Comparison of ENCODE assay signal across 8 cellular contexts in genomic region chr11:133927690-133928627, GRCh38. TPM values are rescaled to one million over a fixed set of nuclear protein-coding genes. Genes with fewer than 3 reads are reported as not detected.
A peak's percentile ranks its signal among the peaks of the same experiment; 100 is the strongest.
DNase-seq lines count a peak whose midpoint lies in the region; ATAC-seq, FAIRE-seq and TF ChIP-seq lines count a peak whose summit lies in the region.

No MANE protein-coding gene starts in this region.

- POLR2A ChIA-PET in A549 (lab: Yijun Ruan, JAX), result no interaction called here

- no peaks in the 10 kb centered on the region for H3K4me1 ChIP-seq in A549
- peaks cover 0 to 9% of the 10 kb centered on the region in 2 donors for H3K4me1 ChIP-seq in left lung

- no peak overlapping the region for H3K4me3 ChIP-seq in A549
- no peak overlapping the region for H3K4me3 ChIP-seq in left lung

- H3K27ac ChIP-seq in A549 (no peak overlapping the region), caudate nucleus (ENCODE audit: low read depth, low read length) (no peak overlapping the region), left lung (no peak overlapping the region)

- peak overlapping the region; percentile 78 for H3K4me2 ChIP-seq in A549

- TF ChIP-seq CTCF in A549 (IDR thresholded peaks at IDR 0.05) (peak; percentile 50), left lung (IDR thresholded peaks at IDR 0.05) (peak; percentile 80 to 84)

- ATAC-seq in A549, result peak; percentile 89 to 94
- ATAC-seq in GM18502 (IDR thresholded peaks at IDR 0.05; ENCODE audit: poor library complexity, unreplicated experiment), result peak; percentile 84
- ATAC-seq in HG02973 (IDR thresholded peaks at IDR 0.05; ENCODE audit: unreplicated experiment), result peak; percentile 79
- ATAC-seq in left lung, result peak; percentile 96

- CTCF ChIA-PET in A549 (lab: Yijun Ruan, JAX), result interaction anchor here (0.6 to 2.1 kb wide), 22 partner anchors 10 to 325 kb away, joined by 3 to 13 read pairs (median 4); no protein-coding TSS in a partner anchor

- no peak for FAIRE-seq in A549 (lab: Jason Lieb, UNC)

- H3K9me3 ChIP-seq in A549 (no peaks in the 10 kb centered on the region), left lung (no peaks in the 10 kb centered on the region)

- DNase-seq in A549 (ENCODE audit: low read depth in 1 of 2, low spot score in 1 of 2) (peak; percentile 59 to 73), NCI-H2029 (lab: John Stamatoyannopoulos, UW) (peak; percentile 84), caudate nucleus (lab: John Stamatoyannopoulos, UW) (peak in 48 of 61 donors; percentile 11 to 75 (median 47)), left lung (peak; percentile 57 to 88)
- DNase-seq in activated CD4-positive, CD25-positive, alpha-beta regulatory T cell (lab: John Stamatoyannopoulos, UW), result peak; percentile 26 to 49 (median 34)
- peak; percentile 63 for DNase-seq in stimulated activated CD4-positive, alpha-beta T cell treated with anti-CD3 and anti-CD28 coated beads, Interleukin-4, amount 100 ng/mL, for 48 hours (ENCODE audit: low read depth in 2 of 2)

- intact Hi-C loops in left lung (cut with DNase I), result loop anchor here in 1 of 2 donors (10.0 kb wide), 1 partner anchor 217 kb away; no protein-coding TSS in a partner anchor

- peak; percentile 69 to 74 for TF ChIP-seq RAD21 in A549 (conservative IDR thresholded peaks at IDR 0.05 in 1 of 2, IDR thresholded peaks at IDR 0.05 in 1 of 2)

- TF ChIP-seq EP300 in A549 (IDR thresholded peaks at IDR 0.05), result no peak

- H3K36me3 ChIP-seq in left lung, result no peaks in the 10 kb centered on the region

- H3K27me3 ChIP-seq in left lung, result no peaks in the 10 kb centered on the region

- WGBS in A549 (ENCODE audit: missing lambda C conversion rate), result 10% methylated on average over 12 of the region's 36 CpGs

- TF ChIP-seq POLR2A in A549 (IDR thresholded peaks at IDR 0.05; ENCODE audit: low read length), result no peak

TF ChIP-seq in A549, 52 proteins besides CTCF, POLR2A, EP300 and RAD21:
- TF ChIP-seq SMC3 (IDR thresholded peaks at IDR 0.05) (peak; percentile 40; the same call in 2 of the 3 replicates), MAX (IDR thresholded peaks at IDR 0.05) (peak; percentile 21; the same call in 1 of the 2 replicates), BCL3 (IDR thresholded peaks at IDR 0.05) (no peak)

RNA-seq across cellular contexts. Expression of gene IGSF9B, which starts 28.8 kb away (rescaled TPM):
- polyA plus RNA-seq in A549 (2011; rRNA removed), result 0.41 and 0.99 TPM in 2 replicates
- polyA plus RNA-seq in A549 (2012; cell fraction: cytosol; rRNA removed), result 0.61 and 0.79 TPM in 2 replicates
- 2.6 and 3.0 TPM in 2 replicates for polyA plus RNA-seq in A549 (2012; cell fraction: nucleus; rRNA removed)
- 0.34 to 0.61 TPM (median 0.41 TPM) in 3 replicates for polyA plus RNA-seq in A549 (2017; fragmentation: RNase III; extraction: RNeasy Plus Mini Kit Qiagen cat#74134 plus additional on column Dnase treatment)
- polyA minus RNA-seq in A549 (2011; rRNA and poly(A)+ RNA removed), result 2.2 and 3.0 TPM in 2 replicates
- 1 to 10 TPM; 8.7 to 9.9 TPM for total RNA-seq in left lung
